ENCODE assay signal across 15 cellular contexts in genomic region chr5:79536193-79536906, GRCh38. TPM values are rescaled to one million over a fixed set of nuclear protein-coding genes. Genes with fewer than 3 reads are reported as not detected.
A peak's percentile ranks its signal among the peaks of the same experiment; 100 is the strongest.
DNase-seq lines count a peak whose midpoint lies in the region; ATAC-seq, FAIRE-seq and TF ChIP-seq lines count a peak whose summit lies in the region.
"Had no signal": no experiment of that assay in that cellular context is flagged by ENCODE, and none has a peak within 500 bp of the region (broad histone marks: within the 10 kb centered on the region; RNA-seq: fewer than 3 reads in every experiment).

No MANE protein-coding gene starts in this region.

- H3K9ac ChIP-seq in HepG2 (ENCODE audit: insufficient read depth, low read depth, low read length), result peak overlapping the region; percentile 11
- no peak overlapping the region for H3K9ac ChIP-seq in smooth muscle cell (ENCODE audit: low read depth)
- no peak overlapping the region for H3K9ac ChIP-seq in MM.1S (ENCODE audit: low read length)

- H3K4me2 ChIP-seq in GM23338 (no peak overlapping the region), HepG2 (ENCODE audit: low read depth, low read length) (peak overlapping the region; percentile 51), smooth muscle cell (no peak overlapping the region), MM.1S (ENCODE audit: low read depth, low read length) (no peak overlapping the region)

- H2AFZ ChIP-seq in GM23338, result 0 out of 2 replicates have a peak overlapping the region, but pooled peaks have one; percentile 39
- no peak overlapping the region for H2AFZ ChIP-seq in HepG2 (ENCODE audit: low read length)
- no peak overlapping the region for H2AFZ ChIP-seq in smooth muscle cell (ENCODE audit: low read depth)
- no peak overlapping the region for H2AFZ ChIP-seq in MM.1S (ENCODE audit: low read length)

- WGBS in HepG2 (ENCODE audit: low lambda C conversion rate), result 56% methylated on average over 3 of the region's 3 CpGs
- 91% methylated on average over 3 of the region's 3 CpGs for WGBS in smooth muscle cell (ENCODE audit: low lambda C conversion rate)

- BruUV-seq in HepG2 (replicated peaks; lab: Mats Ljungman, UMichigan), result no TSS peak

- H4K20me1 ChIP-seq in GM23338 (replicated peaks; ENCODE audit: insufficient read depth) (no peaks in the 10 kb centered on the region), HepG2 (ENCODE audit: insufficient read depth, low read length) (no peaks in the 10 kb centered on the region), smooth muscle cell (ENCODE audit: low read depth) (no peaks in the 10 kb centered on the region), MM.1S (ENCODE audit: insufficient read depth, low read length) (no peaks in the 10 kb centered on the region)

- no peaks in the 10 kb centered on the region for H3K4me1 ChIP-seq in GM23338 (ENCODE audit: insufficient read depth)
- peaks cover 64% of the 10 kb centered on the region for H3K4me1 ChIP-seq in HepG2 (ENCODE audit: insufficient read depth, low read length)
- no peaks in the 10 kb centered on the region for H3K4me1 ChIP-seq in smooth muscle cell (ENCODE audit: low read depth)
- peaks cover 3% of the 10 kb centered on the region; the same call in 1 of the 2 replicates for H3K4me1 ChIP-seq in MM.1S (ENCODE audit: low read length)

- no peak overlapping the region for H3K4me3 Mint-ChIP-seq in GM23338
- H3K4me3 Mint-ChIP-seq: CD14-positive monocyte; T-helper 1 cell treated with Interleukin-12 subunit alpha and Interleukin-12 subunit beta and Interleukin-4 antibody, amounts not matched to agents 30 μg/mL and 1 μg/mL, for 36 hours had no signal

- POLR2A ChIA-PET in HepG2 (lab: Yijun Ruan, JAX), result interaction anchor here (1.7 to 2.5 kb wide), 4 partner anchors 9 to 23 kb away, joined by 5 to 18 read pairs (median 12); partner anchors contain the start of gene HOMER1

- no peaks in the 10 kb centered on the region for H3K4me1 Mint-ChIP-seq in GM23338
- H3K4me1 Mint-ChIP-seq: CD14-positive monocyte had no signal

- H3F3A ChIP-seq in GM23338 (replicated peaks; ENCODE audit: low read depth) (no peaks in the 10 kb centered on the region), smooth muscle cell (ENCODE audit: low read depth) (no peaks in the 10 kb centered on the region), MM.1S (ENCODE audit: insufficient read depth, low read length) (no peaks in the 10 kb centered on the region)

- TF ChIP-seq EP300 in HepG2 (IDR thresholded peaks at IDR 0.05; ENCODE audit: low read depth in 2 of 2, low read length in 2 of 2) (no peak), HepG2 (CRISPR knock-in tag; IDR thresholded peaks at IDR 0.05; ENCODE audit: borderline replicate concordance) (no peak)

- in situ Hi-C loops in HepG2 (cut with HindIII; ENCODE audit: extremely low pct_ligation_motif_present, low pct_unique_long_range_greater_than_20kb), result no loop called here

- H3K9me3 Mint-ChIP-seq in GM23338, result no peaks in the 10 kb centered on the region; the same call in 2 of the 3 replicates
- H3K9me3 Mint-ChIP-seq: T-helper 1 cell treated with Interleukin-12 subunit alpha and Interleukin-12 subunit beta and Interleukin-4 antibody, amounts not matched to agents 30 μg/mL and 1 μg/mL, for 36 hours had no signal

- 0 out of 2 replicates have a peak, but pooled peaks have one; percentile 4 for TF ChIP-seq CTCF in 22Rv1 (IDR thresholded peaks at IDR 0.05)
- no peak for TF ChIP-seq CTCF in GM23338 (conservative IDR thresholded peaks at IDR 0.05; ENCODE audit: low read depth in 2 of 2)
- no peak for TF ChIP-seq CTCF in HepG2 (CRISPR knock-in tag; IDR thresholded peaks at IDR 0.05)
- no peak for TF ChIP-seq CTCF in smooth muscle cell (IDR thresholded peaks at IDR 0.05; ENCODE audit: borderline replicate concordance, insufficient read depth, poor library complexity, severe bottlenecking)
- TF ChIP-seq CTCF in MM.1S (IDR thresholded peaks at IDR 0.05; ENCODE audit: low read length), result no peak

- TF ChIP-seq RAD21 in HepG2 (CRISPR knock-in tag; IDR thresholded peaks at IDR 0.05), result no peak

- no peak for FAIRE-seq in HepG2 (lab: Jason Lieb, UNC)
- FAIRE-seq: HTR-8/SVneo had no signal

- ATAC-seq in GM23338 (no peak), HepG2 (peak; percentile 49)

- H3K36me3 ChIP-seq in GM23338 (ENCODE audit: insufficient read depth), result no peaks in the 10 kb centered on the region
- H3K36me3 ChIP-seq in HepG2 (replicated peaks in 1 of 2; ENCODE audit: control insufficient read depth in 1 of 2, insufficient read depth in 2 of 2, low read length in 2 of 2), result no peaks in the 10 kb centered on the region
- H3K36me3 ChIP-seq in smooth muscle cell (ENCODE audit: low read depth), result no peaks in the 10 kb centered on the region
- no peaks in the 10 kb centered on the region for H3K36me3 ChIP-seq in MM.1S (replicated peaks; ENCODE audit: insufficient read depth, low read length)

- H3K79me2 ChIP-seq in GM23338 (replicated peaks; ENCODE audit: insufficient read depth) (no peaks in the 10 kb centered on the region), HepG2 (ENCODE audit: insufficient read depth, low read length) (no peaks in the 10 kb centered on the region), smooth muscle cell (ENCODE audit: low read depth) (no peaks in the 10 kb centered on the region), MM.1S (ENCODE audit: low read length) (no peaks in the 10 kb centered on the region)

- H3K9me3 ChIP-seq in HepG2 (ENCODE audit: low read length) (no peaks in the 10 kb centered on the region), smooth muscle cell (replicated peaks; ENCODE audit: low read depth) (no peaks in the 10 kb centered on the region), MM.1S (replicated peaks; ENCODE audit: insufficient read depth, low read length) (no peaks in the 10 kb centered on the region)

- no peak for TF ChIP-seq POLR2A in HepG2 (IDR thresholded peaks at IDR 0.05; ENCODE audit: insufficient read depth in 1 of 2, low read depth in 2 of 2, low read length in 2 of 2)

- no peaks in the 10 kb centered on the region for H3K36me3 Mint-ChIP-seq in GM23338 (ENCODE audit: low read depth)
- H3K36me3 Mint-ChIP-seq: CD14-positive monocyte had no signal

- H3K4me3 ChIP-seq in GM23338 (no peak overlapping the region), HepG2 (replicated peaks in 1 of 3; ENCODE audit: insufficient read depth in 1 of 3, low read depth in 2 of 3, low read length in 3 of 3) (no peak overlapping the region), smooth muscle cell (no peak overlapping the region), MM.1S (ENCODE audit: low read length) (no peak overlapping the region)

- no peak overlapping the region; the same call in 1 of the 2 replicates for H3K27ac Mint-ChIP-seq in GM23338
- H3K27ac Mint-ChIP-seq: T-helper 1 cell treated with Interleukin-12 subunit alpha and Interleukin-12 subunit beta and Interleukin-4 antibody, amounts not matched to agents 30 μg/mL and 1 μg/mL, for 36 hours had no signal

- H3K27me3 ChIP-seq in GM23338 (ENCODE audit: insufficient read depth) (no peaks in the 10 kb centered on the region), HepG2 (ENCODE audit: control insufficient read depth in 1 of 2, insufficient read depth in 2 of 2, low read length in 2 of 2) (no peaks in the 10 kb centered on the region), smooth muscle cell (ENCODE audit: low read depth) (no peaks in the 10 kb centered on the region), MM.1S (replicated peaks; ENCODE audit: insufficient read depth, low read length) (no peaks in the 10 kb centered on the region)

- CTCF ChIA-PET in HepG2 (lab: Yijun Ruan, JAX; ENCODE audit: low intra/inter-chr PET ratio, low total read pairs), result no interaction called here

- H3K27ac ChIP-seq in 22Rv1, result no peak overlapping the region
- H3K27ac ChIP-seq in GM23338 (ENCODE audit: low read depth), result no peak overlapping the region
- peak overlapping the region; percentile 48 for H3K27ac ChIP-seq in HepG2 (ENCODE audit: extremely low read length, insufficient read depth, low read length)
- no peak overlapping the region for H3K27ac ChIP-seq in smooth muscle cell (ENCODE audit: low read depth)
- H3K27ac ChIP-seq in MM.1S (ENCODE audit: low read length), result no peak overlapping the region
- H3K27ac ChIP-seq: HL-60 had no signal

- DNase-seq in GM23338 (ENCODE audit: low spot score) (no peak), NCI-H524 (lab: John Stamatoyannopoulos, UW) (peak; percentile 92 to 94), HepG2 (ENCODE audit: low spot score) (no peak), smooth muscle cell (lab: John Stamatoyannopoulos, UW; ENCODE audit: unreplicated experiment) (no peak), MM.1S (no peak)
- no peak for DNase-seq in effector CD4-positive, alpha-beta T cell
- DNase-seq: DMS 273 treated with DMSO at 0.1 percent for 48 hours, NCI-H2081 treated with DMSO at 0.1 percent for 48 hours, NCI-H774, SIG-M5 had no signal

- intact Hi-C loops in HepG2 (cut with micrococcal nuclease; ENCODE audit: unreplicated experiment), result no loop called here

- H3K9me2 ChIP-seq in GM23338 (ENCODE audit: insufficient read depth) (no peaks in the 10 kb centered on the region), MM.1S (replicated peaks; ENCODE audit: insufficient read depth, low read length) (no peaks in the 10 kb centered on the region)

- H3K27me3 Mint-ChIP-seq in GM23338 (ENCODE audit: insufficient read depth, low read depth, poor library complexity), result no peaks in the 10 kb centered on the region

RNA-seq across cellular contexts. Expression of gene HOMER1, which starts 22.4 kb away (rescaled TPM):
- total RNA-seq in GM23338 (2014; rRNA removed; shearing (Covaris generic)), result 45.1 and 46.3 TPM in 2 replicates
- polyA plus RNA-seq in GM23338 (2016; fragmentation: Nextera tagmentation; extraction: Ambion mirVana), result 77.9 and 80.3 TPM in 2 replicates
- 24.8 and 31.4 TPM in 2 replicates for total RNA-seq in HepG2 (2016; rRNA removed; fragmentation: Illumina TruSeq; extraction: Trizol)
- total RNA-seq in HepG2 (2016; cell fraction: cytosol; rRNA removed; fragmentation: Illumina TruSeq; extraction: Trizol; ENCODE audit: low read depth), result 63.5 and 72.4 TPM in 2 replicates
- 23.8 and 29.0 TPM in 2 replicates for total RNA-seq in HepG2 (2016; cell fraction: insoluble cytoplasmic fraction; rRNA removed; fragmentation: Illumina TruSeq; extraction: Trizol)
- 36.4 and 39.5 TPM in 2 replicates for total RNA-seq in HepG2 (2016; cell fraction: membrane; rRNA removed; fragmentation: Illumina TruSeq; extraction: Trizol)
- 18.7 and 22.3 TPM in 2 replicates for total RNA-seq in HepG2 (2016; cell fraction: nucleus; rRNA removed; fragmentation: Illumina TruSeq; extraction: Trizol)
- 4.3 and 5.3 TPM in 2 replicates for polyA plus RNA-seq in HepG2 (2011; rRNA removed)
- 2.2 and 3.4 TPM in 2 replicates for polyA plus RNA-seq in HepG2 (2011; cell fraction: cytosol; rRNA removed)
- polyA plus RNA-seq in HepG2 (2011; cell fraction: nucleus; rRNA removed), result 2.8 and 4.3 TPM in 2 replicates
- 11.3 and 15.0 TPM in 2 replicates for polyA plus RNA-seq in HepG2 (2012)
- polyA plus RNA-seq in HepG2 (2016; cell fraction: cytosol; fragmentation: Illumina TruSeq; extraction: Trizol; ENCODE audit: low read depth), result 1.2 and 1.7 TPM in 2 replicates
- 15.2 and 16.0 TPM in 2 replicates for polyA plus RNA-seq in HepG2 (2016; cell fraction: insoluble cytoplasmic fraction; fragmentation: Illumina TruSeq; extraction: Trizol; ENCODE audit: low read depth)
- polyA plus RNA-seq in HepG2 (2016; cell fraction: membrane; fragmentation: Illumina TruSeq; extraction: Trizol; ENCODE audit: low read depth), result 7.1 and 7.5 TPM in 2 replicates
- 11.2 and 12.4 TPM in 2 replicates for polyA plus RNA-seq in HepG2 (2016; cell fraction: nucleus; fragmentation: Illumina TruSeq; extraction: Trizol; ENCODE audit: insufficient read depth, low read depth)
- 1.1 and 6.4 TPM in 2 replicates for polyA minus RNA-seq in HepG2 (2011; rRNA and poly(A)+ RNA removed; ENCODE audit: low replicate concordance)
- polyA minus RNA-seq in HepG2 (2011; cell fraction: cytosol; rRNA and poly(A)+ RNA removed), result 20.0 and 24.9 TPM in 2 replicates
- 44.4 and 53.0 TPM in 2 replicates for polyA minus RNA-seq in HepG2 (2011; cell fraction: nucleus; rRNA and poly(A)+ RNA removed)
- total RNA-seq in smooth muscle cell, result 12.7 and 14.9 TPM in 2 replicates
- 4.4 and 7.2 TPM in 2 replicates for polyA plus RNA-seq in smooth muscle cell

Comparison
In these comparisons a context has a peak if more than half of its experiments do, and no peak if none do; other contexts are left out.
1. DNase-seq: peak in NCI-H524 (2 of 2); none in GM23338 (single experiment), HepG2 (single experiment), effector CD4-positive, alpha-beta T cell (single experiment), smooth muscle cell (single experiment) and MM.1S (single experiment).